Comparison of ENCODE assay signal across 14 cellular contexts in the genomic region with DNA sequence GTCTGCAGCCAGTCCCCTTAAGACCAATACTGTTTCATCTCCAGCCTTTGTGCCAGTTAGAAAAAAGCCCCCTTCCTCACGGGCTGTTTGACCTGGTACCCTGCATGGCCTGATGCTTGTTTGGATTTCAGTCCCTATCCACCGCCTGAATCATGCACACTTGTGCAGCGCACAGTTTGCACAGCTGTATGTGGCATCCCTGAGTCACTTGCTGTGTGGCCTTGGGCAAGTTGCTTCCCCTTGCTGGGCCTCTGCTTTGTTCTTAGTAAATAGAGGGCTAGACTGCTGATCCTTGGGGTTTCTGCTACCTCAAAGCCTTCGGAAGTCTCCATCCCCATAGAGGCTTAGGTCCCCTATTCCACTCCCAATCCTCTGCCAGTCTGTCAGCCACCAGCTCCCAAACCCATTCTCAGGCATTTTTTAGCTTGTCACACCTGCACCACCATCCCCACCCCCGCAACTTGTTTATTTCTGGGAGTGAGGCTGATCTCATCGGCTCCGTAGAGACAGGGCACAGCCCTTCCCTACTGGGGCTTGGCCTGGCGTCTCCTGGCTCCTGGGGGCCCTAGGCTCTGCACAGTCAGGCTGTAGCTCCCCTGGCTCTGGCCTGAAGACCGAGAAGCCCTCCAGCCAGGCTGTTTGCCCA. TPM values are rescaled to one million over a fixed set of nuclear protein-coding genes. Genes with fewer than 3 reads are reported as not detected.
A peak's percentile ranks its signal among the peaks of the same experiment; 100 is the strongest.
DNase-seq lines count a peak whose midpoint lies in the region; ATAC-seq and TF ChIP-seq lines count a peak whose summit lies in the region.
"Had no signal": no experiment of that assay in that cellular context is flagged by ENCODE, and none has a peak within 500 bp of the region (broad histone marks: within the 10 kb centered on the region; RNA-seq: fewer than 3 reads in every experiment).

No MANE protein-coding gene starts in this region.

- intact Hi-C loops in tibial artery (cut with DNase I; ENCODE audit: low total_unique reads) = no loop called here

- H3K9me3 ChIP-seq in osteoblast (ENCODE audit: low read depth, low read length) = no peaks in the 10 kb centered on the region
- no peaks in the 10 kb centered on the region for H3K9me3 ChIP-seq in tibial artery

- H3K36me3 Mint-ChIP-seq in chondrocyte (ENCODE audit: low read depth) = peaks cover 2% of the 10 kb centered on the region
- H3K36me3 Mint-ChIP-seq: natural killer cell had no signal

- H3K36me3 ChIP-seq in osteoblast (ENCODE audit: insufficient read depth, low read length) (no peaks in the 10 kb centered on the region), tibial artery (no peaks in the 10 kb centered on the region)

- H4K20me1 ChIP-seq in osteoblast (ENCODE audit: insufficient read depth, low read length) = no peaks in the 10 kb centered on the region

- ATAC-seq in GM18861 (IDR thresholded peaks at IDR 0.05; ENCODE audit: unreplicated experiment) (no peak), HG03354 (IDR thresholded peaks at IDR 0.05; ENCODE audit: poor library complexity, severe bottlenecking, unreplicated experiment) (no peak)
- ATAC-seq: natural killer cell had no signal

- H3K4me2 ChIP-seq in osteoblast (ENCODE audit: insufficient read depth, low read length) = no peak overlapping the region

- no peaks in the 10 kb centered on the region for H3K79me2 ChIP-seq in osteoblast (ENCODE audit: insufficient read depth, low read length)

- H3K27ac ChIP-seq in osteoblast (ENCODE audit: low read depth, low read length) (peak overlapping the region; percentile 90), tibial artery (no peak overlapping the region)

- no peak overlapping the region for H2AFZ ChIP-seq in osteoblast (ENCODE audit: low read length)

- DNase-seq in ELR (ENCODE audit: low read depth) (peak; percentile 64), NCI-H226 (peak; percentile 53), chondrocyte (ENCODE audit: low spot score) (no peak), osteoblast (ENCODE audit: insufficient read length, low spot score, missing footprints) (peak; percentile 45), tibial artery (no peak), midbrain (lab: John Stamatoyannopoulos, UW) (no peak)
- DNase-seq: activated CD4-positive, alpha-beta T cell treated with anti-CD3 and anti-CD28 coated beads for 48 hours; activated gamma-delta T cell treated with Interleukin-2 at 50 U/mL for 16 hours; CD4-positive, alpha-beta T cell; cerebellar nuclear complex; natural killer cell; NCI-H1930 had no signal

- H3K4me1 Mint-ChIP-seq in chondrocyte (ENCODE audit: low read depth) = peaks cover 93% of the 10 kb centered on the region
- H3K4me1 Mint-ChIP-seq: natural killer cell had no signal

- H3K4me3 ChIP-seq in osteoblast (ENCODE audit: insufficient read depth, low read length) (no peak overlapping the region), tibial artery (no peak overlapping the region)

- no peak overlapping the region for H3K4me3 Mint-ChIP-seq in chondrocyte (ENCODE audit: unreplicated experiment)
- H3K4me3 Mint-ChIP-seq: CD4-positive, alpha-beta T cell; natural killer cell had no signal

- no peaks in the 10 kb centered on the region for H3K27me3 Mint-ChIP-seq in chondrocyte (ENCODE audit: low read depth)
- H3K27me3 Mint-ChIP-seq: CD4-positive, alpha-beta T cell had no signal

- H3K27me3 ChIP-seq in osteoblast (ENCODE audit: insufficient read depth, low read length) = no peaks in the 10 kb centered on the region
- H3K27me3 ChIP-seq in tibial artery = no peaks in the 10 kb centered on the region

- no peaks in the 10 kb centered on the region for H3K9me3 Mint-ChIP-seq in chondrocyte (ENCODE audit: low read depth)
- H3K9me3 Mint-ChIP-seq: CD4-positive, alpha-beta T cell; natural killer cell had no signal

- no peak for TF ChIP-seq CTCF in chondrocyte (IDR thresholded peaks at IDR 0.05)
- no peak for TF ChIP-seq CTCF in osteoblast (IDR thresholded peaks at IDR 0.05; ENCODE audit: extremely low read depth, low read depth, low read length)
- TF ChIP-seq CTCF in tibial artery (IDR thresholded peaks at IDR 0.05) = no peak

- peak overlapping the region; percentile 95 for H3K27ac Mint-ChIP-seq in chondrocyte (ENCODE audit: unreplicated experiment)
- H3K27ac Mint-ChIP-seq: CD4-positive, alpha-beta T cell; natural killer cell had no signal

- H3K4me1 ChIP-seq in osteoblast (ENCODE audit: insufficient read depth, low read length) (peaks cover 53% of the 10 kb centered on the region), tibial artery (peaks cover 0 to 53% (median 31%) of the 10 kb centered on the region in 4 donors)

RNA-seq across cellular contexts. Expression of a gene that starts 8.8 kb away (rescaled TPM):
- total RNA-seq in chondrocyte (10.7 to 17.0 TPM (median 12.1 TPM) in 3 replicates), osteoblast (0.59 and 0.72 TPM in 2 replicates)
- total RNA-seq: CD4-positive, alpha-beta T cell; natural killer cell had no signal

RNA-seq across cellular contexts. Expression of a gene that starts 50.0 kb away (rescaled TPM):
- total RNA-seq in chondrocyte (187 to 277 TPM (median 266 TPM) in 3 replicates), osteoblast (20.9 and 27.9 TPM in 2 replicates)
- total RNA-seq: CD4-positive, alpha-beta T cell had no signal

Comparison
In these comparisons a context has a peak if more than half of its experiments do, and no peak if none do; other contexts are left out.
1. DNase-seq: peak in ELR (single experiment), NCI-H226 (single experiment) and osteoblast (single experiment); none in chondrocyte (single experiment), tibial artery (0 of 2) and midbrain (single experiment).